In genomic region chr2:162574615-162575452, GRCh38 we compare ENCODE assay signal across 1 cellular context.
TF ChIP-seq lines count a peak whose summit lies in the region.

No MANE protein-coding gene starts in this region.

TF ChIP-seq in HepG2, 621 proteins besides CTCF, POLR2A, EP300 and RAD21 (continued from another document and continues in another):
- TF ChIP-seq AHDC1 (CRISPR knock-in tag; IDR thresholded peaks at IDR 0.05; ENCODE audit: borderline replicate concordance) (peak; percentile 85; the same call in 1 of the 2 replicates), ZBTB34 (CRISPR knock-in tag; IDR thresholded peaks at IDR 0.05) (peak; percentile 63; the same call in 1 of the 2 replicates), KAT2B (IDR thresholded peaks at IDR 0.05; ENCODE audit: borderline replicate concordance, low read depth, low read length) (no peak), TGIF2 (CRISPR knock-in tag; IDR thresholded peaks at IDR 0.05) (peak; percentile 67), SOX6 (IDR thresholded peaks at IDR 0.05) (no peak), SOX6 (CRISPR knock-in tag; IDR thresholded peaks at IDR 0.05) (peak; percentile 96), RARG (CRISPR knock-in tag; IDR thresholded peaks at IDR 0.05; ENCODE audit: low read depth) (no peak), ZFP41 (CRISPR knock-in tag; IDR thresholded peaks at IDR 0.05; ENCODE audit: borderline replicate concordance) (no peak), AKNA (CRISPR knock-in tag; IDR thresholded peaks at IDR 0.05; ENCODE audit: borderline replicate concordance) (no peak), ZNF292 (CRISPR knock-in tag; IDR thresholded peaks at IDR 0.05; ENCODE audit: borderline replicate concordance, low read depth) (peak; percentile 85), ERF (CRISPR knock-in tag; IDR thresholded peaks at IDR 0.05) (peak; percentile 35; the same call in 1 of the 2 replicates), GABPA (IDR thresholded peaks at IDR 0.05; ENCODE audit: low read depth, low read length) (no peak), GABPA (CRISPR knock-in tag; IDR thresholded peaks at IDR 0.05; ENCODE audit: low read depth) (peak; percentile 8; the same call in 1 of the 2 replicates), ZFP82 (CRISPR knock-in tag; IDR thresholded peaks at IDR 0.05; ENCODE audit: borderline replicate concordance) (no peak), RBFOX2 (IDR thresholded peaks at IDR 0.05; ENCODE audit: low read depth, low read length) (0 out of 2 replicates have a peak, but pooled peaks have one; percentile 46), ZHX2 (IDR thresholded peaks at IDR 0.05; ENCODE audit: low read depth) (no peak), ZHX2 (CRISPR knock-in tag; IDR thresholded peaks at IDR 0.05; ENCODE audit: borderline replicate concordance) (no peak), TRIM22 (IDR thresholded peaks at IDR 0.05) (no peak), E2F1 (CRISPR knock-in tag; IDR thresholded peaks at IDR 0.05) (no peak), NAIF1 (CRISPR knock-in tag; IDR thresholded peaks at IDR 0.05; ENCODE audit: borderline replicate concordance) (peak; percentile 76), MIER3 (CRISPR knock-in tag; IDR thresholded peaks at IDR 0.05; ENCODE audit: borderline replicate concordance) (peak; percentile 86; the same call in 1 of the 2 replicates), ZNF775 (CRISPR knock-in tag; IDR thresholded peaks at IDR 0.05; ENCODE audit: borderline replicate concordance) (no peak), GZF1 (CRISPR knock-in tag; IDR thresholded peaks at IDR 0.05) (no peak), ZNF7 (CRISPR knock-in tag; IDR thresholded peaks at IDR 0.05) (no peak), TEF (CRISPR knock-in tag; IDR thresholded peaks at IDR 0.05) (peak; percentile 96), THAP9 (CRISPR knock-in tag; IDR thresholded peaks at IDR 0.05; ENCODE audit: borderline replicate concordance) (no peak), CBFB (CRISPR knock-in tag; IDR thresholded peaks at IDR 0.05) (0 out of 2 replicates have a peak, but pooled peaks have one; percentile 19), KAT8 (CRISPR knock-in tag; IDR thresholded peaks at IDR 0.05) (peak; percentile 61), ZSCAN21 (CRISPR knock-in tag; IDR thresholded peaks at IDR 0.05; ENCODE audit: borderline replicate concordance) (0 out of 2 replicates have a peak, but pooled peaks have one; percentile 56), ELF1 (CRISPR knock-in tag; IDR thresholded peaks at IDR 0.05) (no peak), ZBTB8A (CRISPR knock-in tag; IDR thresholded peaks at IDR 0.05; ENCODE audit: borderline replicate concordance, low read depth) (no peak), ZMYM4 (CRISPR knock-in tag; IDR thresholded peaks at IDR 0.05) (peak; percentile 95)
